ENCODE assay signal across 22 cellular contexts in the genomic region with DNA sequence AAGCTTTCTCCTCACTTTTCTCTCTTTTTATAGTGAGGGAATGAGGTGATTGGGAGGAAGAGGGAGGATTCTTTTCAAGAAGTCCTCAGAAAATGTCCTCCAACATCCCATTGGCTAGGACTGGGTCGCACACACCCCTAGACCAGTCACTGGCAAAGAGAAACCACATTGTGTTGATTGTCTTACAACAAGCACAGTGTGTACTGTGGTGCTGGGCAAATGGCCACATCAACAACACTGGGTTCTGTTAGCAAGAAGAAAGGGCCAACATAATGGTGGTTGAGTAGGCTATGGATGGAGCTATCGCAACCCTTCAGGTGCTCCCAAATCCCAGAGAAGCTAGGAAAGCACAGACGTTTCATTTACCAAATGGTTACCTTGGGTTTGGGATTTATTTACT.
"Had no signal": no experiment of that assay in that cellular context is flagged by ENCODE, and none has a peak within 500 bp of the region (broad histone marks: within the 10 kb centered on the region; RNA-seq: fewer than 3 reads in every experiment).

No MANE protein-coding gene starts in this region.

- DNase-seq: activated CD4-positive, alpha-beta T cell treated with anti-CD3 and anti-CD28 coated beads for 4 hours; activated CD8-positive, alpha-beta memory T cell treated with anti-CD3 and anti-CD28 coated beads, Interleukin-2, amount 50 U/mL, for 4 hours; activated CD8-positive, alpha-beta T cell treated with anti-CD3 and anti-CD28 coated beads for 36 hours; activated naive CD4-positive, alpha-beta T cell treated with anti-CD3 and anti-CD28 coated beads, Interleukin-2, amount 50 U/mL, for 16 hours; activated naive CD8-positive, alpha-beta T cell treated with anti-CD3 and anti-CD28 coated beads, Interleukin-2, amount 10 ng/mL, durations not matched to agents 7 days and 5 days; adrenal gland; aorta; NCI-H1092; NCI-H1417; NCI-H2029; NCI-H2107; NCI-H524; Right ventricle myocardium superior; SJCRH30; SK-N-SH; SW 1271 had no signal

- ATAC-seq: activated CD4-positive, CD25-positive, alpha-beta regulatory T cell treated with anti-CD3 and anti-CD28 coated beads, Interleukin-2, amount 50 U/mL, for 24 hours; activated CD8-positive, alpha-beta T cell treated with anti-CD3 and anti-CD28 coated beads for 36 hours had no signal

- H3K9me3 Mint-ChIP-seq: activated CD8-positive, alpha-beta T cell treated with anti-CD3 and anti-CD28 coated beads for 36 hours; activated naive CD8-positive, alpha-beta T cell treated with anti-CD3 and anti-CD28 coated beads, Interleukin-2, amount 10 ng/mL, durations not matched to agents 7 days and 5 days; T-helper 1 cell treated with Interleukin-12 subunit alpha and Interleukin-12 subunit beta and Interleukin-4 antibody, amounts not matched to agents 30 μg/mL and 1 μg/mL, for 36 hours had no signal

- H3K36me3 Mint-ChIP-seq: activated naive CD8-positive, alpha-beta T cell treated with anti-CD3 and anti-CD28 coated beads, Interleukin-2, amount 10 ng/mL, durations not matched to agents 7 days and 5 days had no signal

- H3K27ac Mint-ChIP-seq: activated CD8-positive, alpha-beta T cell treated with anti-CD3 and anti-CD28 coated beads for 36 hours; activated naive CD8-positive, alpha-beta T cell treated with anti-CD3 and anti-CD28 coated beads, Interleukin-2, amount 10 ng/mL, durations not matched to agents 7 days and 5 days; T-helper 1 cell treated with Interleukin-12 subunit alpha and Interleukin-12 subunit beta and Interleukin-4 antibody, amounts not matched to agents 30 μg/mL and 1 μg/mL, for 36 hours had no signal

- H3K4me3 Mint-ChIP-seq: activated CD8-positive, alpha-beta T cell treated with anti-CD3 and anti-CD28 coated beads for 36 hours; activated naive CD8-positive, alpha-beta T cell treated with anti-CD3 and anti-CD28 coated beads, Interleukin-2, amount 10 ng/mL, durations not matched to agents 7 days and 5 days; T-helper 1 cell treated with Interleukin-12 subunit alpha and Interleukin-12 subunit beta and Interleukin-4 antibody, amounts not matched to agents 30 μg/mL and 1 μg/mL, for 36 hours had no signal

- H3K27ac ChIP-seq: adrenal gland, breast epithelium, KMS-11, Peyer's patch, RWPE1, SJCRH30 had no signal
